8 cellular contexts compared by ENCODE assay signal in the genomic region with DNA sequence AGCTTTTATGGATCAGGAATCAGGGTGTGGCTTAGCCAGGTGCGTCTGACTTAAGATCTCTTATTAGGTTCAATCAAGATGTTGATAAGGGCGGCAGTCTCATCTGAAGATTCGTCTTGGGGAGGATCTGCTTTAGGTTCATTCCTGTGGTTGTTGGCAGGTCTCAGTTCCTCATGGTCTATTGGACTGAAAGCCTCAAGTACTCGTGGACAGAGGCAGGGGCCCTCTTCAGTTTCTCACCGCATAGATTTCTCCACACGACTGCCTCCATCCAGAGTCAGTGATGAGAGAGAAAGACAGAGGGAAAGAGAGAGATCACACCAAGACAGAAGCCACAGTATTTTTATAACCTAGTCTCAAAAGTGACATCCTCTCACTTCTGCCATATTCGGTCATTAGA.
"Had no signal": no experiment of that assay in that cellular context is flagged by ENCODE, and none has a peak within 500 bp of the region (broad histone marks: within the 10 kb centered on the region; RNA-seq: fewer than 3 reads in every experiment).

No MANE protein-coding gene starts in this region.

- H3K4me3 ChIP-seq: GM23248, HAP-1 had no signal

- DNase-seq: GM23248, GOT3, H7, HFFc6, KBM-7 had no signal

- ATAC-seq: HCT116, HepG2 had no signal
